ENCODE assay signal across 1 cellular context in the genomic region with DNA sequence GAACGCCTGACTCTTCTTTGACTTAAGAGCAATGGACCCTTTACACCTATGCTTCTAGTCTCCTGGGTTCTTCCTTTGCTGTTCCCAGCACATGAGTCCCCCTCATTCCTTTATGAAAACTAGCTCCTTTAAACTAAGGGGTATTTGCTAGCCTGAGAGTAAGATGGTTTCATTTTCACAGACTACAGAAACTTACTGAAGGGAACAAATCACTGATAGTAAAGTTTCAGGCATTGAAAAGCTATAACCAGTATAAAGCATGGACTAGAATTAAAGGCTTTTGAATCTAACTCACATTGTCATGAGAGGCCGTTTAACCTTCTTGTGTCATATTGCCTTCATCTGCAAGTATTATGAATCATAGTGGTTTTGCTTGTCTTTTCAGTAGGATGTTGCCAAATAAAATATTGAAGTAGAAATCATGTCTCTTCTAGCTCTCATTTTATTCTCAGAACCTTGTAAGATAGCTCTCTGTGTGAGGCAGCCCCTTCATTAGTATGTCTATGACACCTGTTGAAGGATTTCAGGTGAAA.
TF ChIP-seq lines count a peak whose summit lies in the region.

No MANE protein-coding gene starts in this region.

TF ChIP-seq in GM23338, 12 proteins besides CTCF, POLR2A, EP300 and RAD21 (continued from another document):
- TF ChIP-seq, protein P1, sequence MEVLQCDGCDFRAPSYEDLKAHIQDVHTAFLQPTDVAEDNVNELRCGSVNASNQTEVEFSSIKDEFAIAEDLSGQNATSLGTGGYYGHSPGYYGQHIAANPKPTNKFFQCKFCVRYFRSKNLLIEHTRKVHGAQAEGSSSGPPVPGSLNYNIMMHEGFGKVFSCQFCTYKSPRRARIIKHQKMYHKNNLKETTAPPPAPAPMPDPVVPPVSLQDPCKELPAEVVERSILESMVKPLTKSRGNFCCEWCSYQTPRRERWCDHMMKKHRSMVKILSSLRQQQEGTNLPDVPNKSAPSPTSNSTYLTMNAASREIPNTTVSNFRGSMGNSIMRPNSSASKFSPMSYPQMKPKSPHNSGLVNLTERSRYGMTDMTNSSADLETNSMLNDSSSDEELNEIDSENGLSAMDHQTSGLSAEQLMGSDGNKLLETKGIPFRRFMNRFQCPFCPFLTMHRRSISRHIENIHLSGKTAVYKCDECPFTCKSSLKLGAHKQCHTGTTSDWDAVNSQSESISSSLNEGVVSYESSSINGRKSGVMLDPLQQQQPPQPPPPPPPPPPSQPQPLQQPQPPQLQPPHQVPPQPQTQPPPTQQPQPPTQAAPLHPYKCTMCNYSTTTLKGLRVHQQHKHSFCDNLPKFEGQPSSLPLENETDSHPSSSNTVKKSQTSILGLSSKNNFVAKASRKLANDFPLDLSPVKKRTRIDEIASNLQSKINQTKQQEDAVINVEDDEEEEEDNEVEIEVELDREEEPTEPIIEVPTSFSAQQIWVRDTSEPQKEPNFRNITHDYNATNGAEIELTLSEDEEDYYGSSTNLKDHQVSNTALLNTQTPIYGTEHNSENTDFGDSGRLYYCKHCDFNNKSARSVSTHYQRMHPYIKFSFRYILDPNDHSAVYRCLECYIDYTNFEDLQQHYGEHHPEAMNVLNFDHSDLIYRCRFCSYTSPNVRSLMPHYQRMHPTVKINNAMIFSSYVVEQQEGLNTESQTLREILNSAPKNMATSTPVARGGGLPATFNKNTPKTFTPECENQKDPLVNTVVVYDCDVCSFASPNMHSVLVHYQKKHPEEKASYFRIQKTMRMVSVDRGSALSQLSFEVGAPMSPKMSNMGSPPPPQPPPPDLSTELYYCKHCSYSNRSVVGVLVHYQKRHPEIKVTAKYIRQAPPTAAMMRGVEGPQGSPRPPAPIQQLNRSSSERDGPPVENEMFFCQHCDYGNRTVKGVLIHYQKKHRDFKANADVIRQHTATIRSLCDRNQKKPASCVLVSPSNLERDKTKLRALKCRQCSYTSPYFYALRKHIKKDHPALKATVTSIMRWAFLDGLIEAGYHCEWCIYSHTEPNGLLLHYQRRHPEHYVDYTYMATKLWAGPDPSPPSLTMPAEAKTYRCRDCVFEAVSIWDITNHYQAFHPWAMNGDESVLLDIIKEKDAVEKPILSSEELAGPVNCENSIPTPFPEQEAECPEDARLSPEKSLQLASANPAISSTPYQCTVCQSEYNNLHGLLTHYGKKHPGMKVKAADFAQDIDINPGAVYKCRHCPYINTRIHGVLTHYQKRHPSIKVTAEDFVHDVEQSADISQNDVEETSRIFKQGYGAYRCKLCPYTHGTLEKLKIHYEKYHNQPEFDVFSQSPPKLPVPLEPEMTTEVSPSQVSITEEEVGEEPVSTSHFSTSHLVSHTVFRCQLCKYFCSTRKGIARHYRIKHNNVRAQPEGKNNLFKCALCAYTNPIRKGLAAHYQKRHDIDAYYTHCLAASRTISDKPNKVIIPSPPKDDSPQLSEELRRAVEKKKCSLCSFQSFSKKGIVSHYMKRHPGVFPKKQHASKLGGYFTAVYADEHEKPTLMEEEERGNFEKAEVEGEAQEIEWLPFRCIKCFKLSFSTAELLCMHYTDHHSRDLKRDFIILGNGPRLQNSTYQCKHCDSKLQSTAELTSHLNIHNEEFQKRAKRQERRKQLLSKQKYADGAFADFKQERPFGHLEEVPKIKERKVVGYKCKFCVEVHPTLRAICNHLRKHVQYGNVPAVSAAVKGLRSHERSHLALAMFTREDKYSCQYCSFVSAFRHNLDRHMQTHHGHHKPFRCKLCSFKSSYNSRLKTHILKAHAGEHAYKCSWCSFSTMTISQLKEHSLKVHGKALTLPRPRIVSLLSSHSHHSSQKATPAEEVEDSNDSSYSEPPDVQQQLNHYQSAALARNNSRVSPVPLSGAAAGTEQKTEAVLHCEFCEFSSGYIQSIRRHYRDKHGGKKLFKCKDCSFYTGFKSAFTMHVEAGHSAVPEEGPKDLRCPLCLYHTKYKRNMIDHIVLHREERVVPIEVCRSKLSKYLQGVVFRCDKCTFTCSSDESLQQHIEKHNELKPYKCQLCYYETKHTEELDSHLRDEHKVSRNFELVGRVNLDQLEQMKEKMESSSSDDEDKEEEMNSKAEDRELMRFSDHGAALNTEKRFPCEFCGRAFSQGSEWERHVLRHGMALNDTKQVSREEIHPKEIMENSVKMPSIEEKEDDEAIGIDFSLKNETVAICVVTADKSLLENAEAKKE (CRISPR knock-in tag; IDR thresholded peaks at IDR 0.05): no peak
- no peak for TF ChIP-seq JUNB (IDR thresholded peaks at IDR 0.05; ENCODE audit: unreplicated experiment)
- TF ChIP-seq, protein P2, sequence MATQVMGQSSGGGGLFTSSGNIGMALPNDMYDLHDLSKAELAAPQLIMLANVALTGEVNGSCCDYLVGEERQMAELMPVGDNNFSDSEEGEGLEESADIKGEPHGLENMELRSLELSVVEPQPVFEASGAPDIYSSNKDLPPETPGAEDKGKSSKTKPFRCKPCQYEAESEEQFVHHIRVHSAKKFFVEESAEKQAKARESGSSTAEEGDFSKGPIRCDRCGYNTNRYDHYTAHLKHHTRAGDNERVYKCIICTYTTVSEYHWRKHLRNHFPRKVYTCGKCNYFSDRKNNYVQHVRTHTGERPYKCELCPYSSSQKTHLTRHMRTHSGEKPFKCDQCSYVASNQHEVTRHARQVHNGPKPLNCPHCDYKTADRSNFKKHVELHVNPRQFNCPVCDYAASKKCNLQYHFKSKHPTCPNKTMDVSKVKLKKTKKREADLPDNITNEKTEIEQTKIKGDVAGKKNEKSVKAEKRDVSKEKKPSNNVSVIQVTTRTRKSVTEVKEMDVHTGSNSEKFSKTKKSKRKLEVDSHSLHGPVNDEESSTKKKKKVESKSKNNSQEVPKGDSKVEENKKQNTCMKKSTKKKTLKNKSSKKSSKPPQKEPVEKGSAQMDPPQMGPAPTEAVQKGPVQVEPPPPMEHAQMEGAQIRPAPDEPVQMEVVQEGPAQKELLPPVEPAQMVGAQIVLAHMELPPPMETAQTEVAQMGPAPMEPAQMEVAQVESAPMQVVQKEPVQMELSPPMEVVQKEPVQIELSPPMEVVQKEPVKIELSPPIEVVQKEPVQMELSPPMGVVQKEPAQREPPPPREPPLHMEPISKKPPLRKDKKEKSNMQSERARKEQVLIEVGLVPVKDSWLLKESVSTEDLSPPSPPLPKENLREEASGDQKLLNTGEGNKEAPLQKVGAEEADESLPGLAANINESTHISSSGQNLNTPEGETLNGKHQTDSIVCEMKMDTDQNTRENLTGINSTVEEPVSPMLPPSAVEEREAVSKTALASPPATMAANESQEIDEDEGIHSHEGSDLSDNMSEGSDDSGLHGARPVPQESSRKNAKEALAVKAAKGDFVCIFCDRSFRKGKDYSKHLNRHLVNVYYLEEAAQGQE (IDR thresholded peaks at IDR 0.05; ENCODE audit: unreplicated experiment): no peak
- TF ChIP-seq EZH2phosphoT487 (IDR thresholded peaks at IDR 0.05; ENCODE audit: unreplicated experiment): no peak
- no peak for TF ChIP-seq EZH2 (IDR thresholded peaks at IDR 0.05; ENCODE audit: low read depth, unreplicated experiment)
